In genomic region chr19:44113138-44113783, GRCh38 we compare ENCODE assay signal across 8 cellular contexts. TPM values are rescaled to one million over a fixed set of nuclear protein-coding genes. Genes with fewer than 3 reads are reported as not detected.
DNase-seq lines count a peak whose midpoint lies in the region; ATAC-seq, FAIRE-seq and TF ChIP-seq lines count a peak whose summit lies in the region.

Gene ZNF225 (plus strand): TSS chr19:44113399. CDS start chr19:44115828, 2,429 bp downstream.

- peaks cover 5% of the 10 kb centered on the region for H3K27me3 Mint-ChIP-seq in activated naive CD4-positive, alpha-beta T cell treated with anti-CD3 and anti-CD28 coated beads, Interleukin-2, amount 10 ng/mL, durations not matched to agents 7 days and 5 days

- H3K36me3 Mint-ChIP-seq in activated naive CD4-positive, alpha-beta T cell treated with anti-CD3 and anti-CD28 coated beads, Interleukin-2, amount 10 ng/mL, durations not matched to agents 7 days and 5 days = peaks cover 37% of the 10 kb centered on the region

- no peaks in the 10 kb centered on the region for H3K9me3 ChIP-seq in HAP-1
- no peaks in the 10 kb centered on the region for H3K9me3 ChIP-seq in MM.1S (replicated peaks; ENCODE audit: insufficient read depth, low read length)
- no peaks in the 10 kb centered on the region for H3K9me3 ChIP-seq in SJCRH30 (replicated peaks)
- H3K9me3 ChIP-seq in gastroesophageal sphincter = peaks cover 0 to 31% (median 3%) of the 10 kb centered on the region in 3 donors
- peaks cover 9 to 25% of the 10 kb centered on the region in 2 donors for H3K9me3 ChIP-seq in neuronal stem cell (replicated peaks in 1 of 2; ENCODE audit: control insufficient read depth in 2 of 2, insufficient read depth in 1 of 2, low read depth in 1 of 2, low read length in 2 of 2)
- H3K9me3 ChIP-seq in subcutaneous abdominal adipose tissue (ENCODE audit: control insufficient read depth in 5 of 5, low read length in 5 of 5) = peaks cover 13 to 30% (median 25%) of the 10 kb centered on the region in 5 donors

- H4K20me1 ChIP-seq in MM.1S (ENCODE audit: insufficient read depth, low read length) = no peaks in the 10 kb centered on the region

- H3K4me3 ChIP-seq in HAP-1 = peak within 1 kb of the TSS; percentile 82
- H3K4me3 ChIP-seq in MM.1S (ENCODE audit: low read length) = peak within 1 kb of the TSS; percentile 87
- H3K4me3 ChIP-seq in SJCRH30 = peak within 1 kb of the TSS; percentile 81
- H3K4me3 ChIP-seq in gastroesophageal sphincter = peak within 1 kb of the TSS; percentile 67 to 83
- H3K4me3 ChIP-seq in neuronal stem cell (ENCODE audit: low read length in 2 of 2) = peak within 1 kb of the TSS; percentile 58 to 97
- peak within 1 kb of the TSS; percentile 91 to 98 (median 94) for H3K4me3 ChIP-seq in subcutaneous abdominal adipose tissue (ENCODE audit: low read depth in 1 of 5, low read length in 5 of 5)

- H3K79me2 ChIP-seq in MM.1S (ENCODE audit: low read length) = no peaks in the 10 kb centered on the region

- in situ Hi-C loops in HAP-1 (cut with MboI; ENCODE audit: low sequenced_read_pairs) = no loop called here

- peak within 1 kb of the TSS; percentile 98 for H2AFZ ChIP-seq in MM.1S (ENCODE audit: low read length)
- peak within 1 kb of the TSS; percentile 89 for H2AFZ ChIP-seq in neuronal stem cell (ENCODE audit: low read length)

- H3K36me3 ChIP-seq in HAP-1 (replicated peaks) = peaks cover 7% of the 10 kb centered on the region; the same call in 1 of the 2 replicates
- H3K36me3 ChIP-seq in MM.1S (replicated peaks; ENCODE audit: insufficient read depth, low read length) = no peaks in the 10 kb centered on the region
- peaks cover 4% of the 10 kb centered on the region; the same call in 1 of the 2 replicates for H3K36me3 ChIP-seq in SJCRH30
- peaks cover 0 to 36% of the 10 kb centered on the region in 2 donors for H3K36me3 ChIP-seq in gastroesophageal sphincter
- peaks cover 4 to 41% of the 10 kb centered on the region in 2 donors for H3K36me3 ChIP-seq in neuronal stem cell (replicated peaks in 1 of 2; ENCODE audit: control insufficient read depth in 2 of 2, insufficient read depth in 2 of 2, low read length in 2 of 2)
- peaks cover 8 to 16% (median 14%) of the 10 kb centered on the region in 5 donors for H3K36me3 ChIP-seq in subcutaneous abdominal adipose tissue (ENCODE audit: control insufficient read depth in 5 of 5, insufficient read depth in 5 of 5, low read length in 5 of 5)

- peak; percentile 99 for FAIRE-seq in G401.6 (lab: Jason Lieb, UNC)

- H3K4me2 ChIP-seq in MM.1S (ENCODE audit: low read depth, low read length) (peak within 1 kb of the TSS; percentile 98), neuronal stem cell (ENCODE audit: insufficient read depth, low read length, poor library complexity, severe bottlenecking) (peak within 1 kb of the TSS; percentile 71)

- H4K91ac ChIP-seq in neuronal stem cell (ENCODE audit: low read depth, low read length, poor library complexity) = no peak within 1 kb of the TSS

- ATAC-seq in gastroesophageal sphincter = peak; percentile 100

- peaks cover 30% of the 10 kb centered on the region for H3K9me3 Mint-ChIP-seq in activated naive CD4-positive, alpha-beta T cell treated with anti-CD3 and anti-CD28 coated beads, Interleukin-2, amount 10 ng/mL, durations not matched to agents 7 days and 5 days

- H3K27me3 ChIP-seq in HAP-1 (ENCODE audit: low read depth) (no peaks in the 10 kb centered on the region), MM.1S (replicated peaks; ENCODE audit: insufficient read depth, low read length) (no peaks in the 10 kb centered on the region), SJCRH30 (no peaks in the 10 kb centered on the region), gastroesophageal sphincter (no peaks in the 10 kb centered on the region), neuronal stem cell (ENCODE audit: control insufficient read depth in 3 of 3, insufficient read depth in 3 of 3, low read depth in 1 of 3, low read length in 3 of 3) (no peaks in the 10 kb centered on the region), subcutaneous abdominal adipose tissue (ENCODE audit: control insufficient read depth in 5 of 5, insufficient read depth in 4 of 5, low read length in 5 of 5) (no peaks in the 10 kb centered on the region)

- H3F3A ChIP-seq in MM.1S (ENCODE audit: insufficient read depth, low read length) = no peaks in the 10 kb centered on the region

- no peak within 1 kb of the TSS for H2BK15ac ChIP-seq in neuronal stem cell (ENCODE audit: low read length)

- no peak within 1 kb of the TSS for H2BK120ac ChIP-seq in neuronal stem cell (ENCODE audit: low read depth, low read length)

- H2BK5ac ChIP-seq in neuronal stem cell (ENCODE audit: low read length) = no peak within 1 kb of the TSS

- no peak within 1 kb of the TSS for H3K4ac ChIP-seq in neuronal stem cell (ENCODE audit: low read length)

- peak; percentile 95 to 99 for DNase-seq in HAP-1 (ENCODE audit: low spot score in 2 of 2)
- peak; percentile 96 for DNase-seq in MM.1S
- peak; percentile 95 to 98 for DNase-seq in SJCRH30
- DNase-seq in activated naive CD4-positive, alpha-beta T cell treated with anti-CD3 and anti-CD28 coated beads, Interleukin-2, amount 10 ng/mL, durations not matched to agents 7 days and 5 days = peak; percentile 89
- peak; percentile 98 for DNase-seq in neuronal stem cell (ENCODE audit: low spot score)

- TF ChIP-seq POLR2A in gastroesophageal sphincter (IDR thresholded peaks at IDR 0.05) = no peak

- peak within 1 kb of the TSS; percentile 74 for H3K18ac ChIP-seq in neuronal stem cell (ENCODE audit: low read length)

- H3K4me3 Mint-ChIP-seq in activated naive CD4-positive, alpha-beta T cell treated with anti-CD3 and anti-CD28 coated beads, Interleukin-2, amount 10 ng/mL, durations not matched to agents 7 days and 5 days = peak within 1 kb of the TSS; percentile 99

- no peak within 1 kb of the TSS for H3K27ac ChIP-seq in MM.1S (ENCODE audit: low read length)
- peak within 1 kb of the TSS; percentile 36; the same call in 1 of the 2 replicates for H3K27ac ChIP-seq in SJCRH30
- H3K27ac ChIP-seq in gastroesophageal sphincter = peak within 1 kb of the TSS; percentile 45 to 83 (median 80)
- H3K27ac ChIP-seq in neuronal stem cell (replicated peaks; ENCODE audit: low read length) = peak within 1 kb of the TSS; percentile 53
- peak within 1 kb of the TSS; percentile 75 for H3K27ac ChIP-seq in subcutaneous abdominal adipose tissue (ENCODE audit: low read depth, low read length)

- peak within 1 kb of the TSS; percentile 85 for H3K27ac Mint-ChIP-seq in activated naive CD4-positive, alpha-beta T cell treated with anti-CD3 and anti-CD28 coated beads, Interleukin-2, amount 10 ng/mL, durations not matched to agents 7 days and 5 days

- H3K4me1 ChIP-seq in HAP-1 (peaks cover 6% of the 10 kb centered on the region), MM.1S (ENCODE audit: low read length) (0 out of 2 replicates have a peak, but pooled peaks cover 3% of the 10 kb centered on the region), SJCRH30 (no peaks in the 10 kb centered on the region), gastroesophageal sphincter (peaks cover 3 to 27% (median 6%) of the 10 kb centered on the region in 3 donors), neuronal stem cell (ENCODE audit: control insufficient read depth in 2 of 2, insufficient read depth in 1 of 2, low read depth in 1 of 2, low read length in 2 of 2) (no peaks in the 10 kb centered on the region), subcutaneous abdominal adipose tissue (ENCODE audit: control insufficient read depth in 5 of 5, insufficient read depth in 5 of 5, low read length in 5 of 5) (peaks cover 0 to 26% (median 18%) of the 10 kb centered on the region in 5 donors)

- no peak within 1 kb of the TSS for H2BK12ac ChIP-seq in neuronal stem cell (ENCODE audit: low read length)

- H2AK5ac ChIP-seq in neuronal stem cell (ENCODE audit: low read depth, low read length) = no peak within 1 kb of the TSS

- CTCF ChIA-PET in activated naive CD4-positive, alpha-beta T cell treated with anti-CD3 and anti-CD28 coated beads, Interleukin-2, amount 10 ng/mL, durations not matched to agents 7 days and 5 days (lab: Charles Lee) = interaction anchor here (1.6 kb wide), 1 partner anchor 18 kb away, joined by 5 read pairs; no protein-coding TSS in a partner anchor

- H3K4me1 Mint-ChIP-seq in activated naive CD4-positive, alpha-beta T cell treated with anti-CD3 and anti-CD28 coated beads, Interleukin-2, amount 10 ng/mL, durations not matched to agents 7 days and 5 days = peaks cover 23% of the 10 kb centered on the region

- 0 to 1% methylated on average over 7 to 19 of the region's 44 CpGs for WGBS in gastroesophageal sphincter (ENCODE audit: low coverage in 1 of 2), 2 donors
- WGBS in neuronal stem cell (ENCODE audit: extremely low coverage in 2 of 2, insufficient read length in 2 of 2, insufficient replicate concordance in 1 of 2), 2 donors = no CpG with 5 or more reads among the region's 44 CpGs

- TF ChIP-seq CTCF in MM.1S (IDR thresholded peaks at IDR 0.05; ENCODE audit: low read length) = no peak
- no peak for TF ChIP-seq CTCF in gastroesophageal sphincter (IDR thresholded peaks at IDR 0.05)

- TF ChIP-seq EP300 in gastroesophageal sphincter (IDR thresholded peaks at IDR 0.05) = no peak

- H3K9me2 ChIP-seq in MM.1S (replicated peaks; ENCODE audit: insufficient read depth, low read length) = no peaks in the 10 kb centered on the region

- H3K79me1 ChIP-seq in neuronal stem cell (ENCODE audit: low read depth, low read length) = no peaks in the 10 kb centered on the region

- peak within 1 kb of the TSS; percentile 52 for H3K23ac ChIP-seq in neuronal stem cell (ENCODE audit: low read depth, low read length, poor library complexity)

- H3K9ac ChIP-seq in MM.1S (ENCODE audit: low read length) = peak within 1 kb of the TSS; percentile 47; the same call in 1 of the 2 replicates
- H3K9ac ChIP-seq in neuronal stem cell (ENCODE audit: low read depth, low read length, poor library complexity) = peak within 1 kb of the TSS; percentile 82
- H3K9ac ChIP-seq in subcutaneous abdominal adipose tissue (ENCODE audit: low read length in 5 of 5) = peak within 1 kb of the TSS; percentile 85 to 96 (median 92)

- H4K8ac ChIP-seq in neuronal stem cell (ENCODE audit: low read depth, low read length) = no peak within 1 kb of the TSS

- no peak within 1 kb of the TSS for H3K14ac ChIP-seq in neuronal stem cell (ENCODE audit: low read length)

RNA-seq across cellular contexts. Expression of gene ZNF225, which starts in this region (rescaled TPM):
- total RNA-seq in SJCRH30 (2014; rRNA removed; shearing (Covaris generic)) = 5.1 and 6.3 TPM in 2 replicates
- 1 to 10 TPM; 4.3 to 4.5 (median 4.4) TPM for total RNA-seq in gastroesophageal sphincter
- 2.5 TPM for polyA plus RNA-seq in neuronal stem cell (2013, experiment 1 of 2)
- 2.7 TPM for polyA plus RNA-seq in neuronal stem cell (2013, experiment 2 of 2)
